ENCODE assay signal across 14 cellular contexts in genomic region chr14:78319826-78320635, GRCh38.
DNase-seq lines count a peak whose midpoint lies in the region; ATAC-seq and TF ChIP-seq lines count a peak whose summit lies in the region.
"Had no signal": no experiment of that assay in that cellular context is flagged by ENCODE, and none has a peak within 500 bp of the region (broad histone marks: within the 10 kb centered on the region; RNA-seq: fewer than 3 reads in every experiment).

No MANE protein-coding gene starts in this region.

- no peaks in the 10 kb centered on the region for H3K36me3 ChIP-seq in right lobe of liver

- H3K27me3 Mint-ChIP-seq in endothelial cell (ENCODE audit: unreplicated experiment) = no peaks in the 10 kb centered on the region

- 12% methylated on average over 12 of the region's 12 CpGs for WGBS in right lobe of liver (ENCODE audit: insufficient coverage, low coverage, low lambda C conversion rate, missing lambda C conversion rate)

- no peak overlapping the region for H3K27ac ChIP-seq in right lobe of liver

- H3K27ac Mint-ChIP-seq in endothelial cell (ENCODE audit: unreplicated experiment) = peak overlapping the region; percentile 10
- H3K27ac Mint-ChIP-seq: mesothelial cell of epicardium, WTC11 had no signal

- peaks cover 8% of the 10 kb centered on the region for H3K4me1 Mint-ChIP-seq in endothelial cell (ENCODE audit: unreplicated experiment)

- peak; percentile 93 for DNase-seq in DMS79 (lab: John Stamatoyannopoulos, UW)
- peak; percentile 54 for DNase-seq in NCI-H1694 treated with DMSO at 0.1 percent for 48 hours (lab: John Stamatoyannopoulos, UW)
- DNase-seq in NCI-H524 (lab: John Stamatoyannopoulos, UW) = peak; percentile 85 to 96
- no peak for DNase-seq in endothelial cell (ENCODE audit: low spot score)
- no peak for DNase-seq in GM20000 (ENCODE audit: low spot score)
- DNase-seq in SIG-M5 (lab: John Stamatoyannopoulos, UW) = no peak
- DNase-seq in SW480 (ENCODE audit: low spot score) = no peak
- no peak for DNase-seq in right lobe of liver
- DNase-seq: activated effector memory CD4-positive, alpha-beta T cell treated with anti-CD3 and anti-CD28 coated beads, Interleukin-2, amount 50 U/mL, for 16 hours; anterior cingulate cortex; stimulated activated naive CD8-positive, alpha-beta T cell treated with anti-CD3 and anti-CD28 coated beads, Interleukin-15, Interleukin-2, amounts not matched to agents 100 U/mL and 50 U/mL, for 24 hours had no signal

- H3K27me3 ChIP-seq in right lobe of liver = no peaks in the 10 kb centered on the region

- H3K36me3 Mint-ChIP-seq in endothelial cell (ENCODE audit: low read depth, unreplicated experiment) = no peaks in the 10 kb centered on the region
- H3K36me3 Mint-ChIP-seq: mesothelial cell of epicardium, WTC11 had no signal

- no peak overlapping the region for H3K4me3 ChIP-seq in right lobe of liver
- H3K4me3 ChIP-seq: smooth muscle cell had no signal

- no peaks in the 10 kb centered on the region for H3K9me3 Mint-ChIP-seq in endothelial cell (ENCODE audit: unreplicated experiment)
- H3K9me3 Mint-ChIP-seq: mesothelial cell of epicardium, WTC11 had no signal

- intact Hi-C loops in right lobe of liver (cut with DNase I) = no loop called here

- H3K4me1 ChIP-seq in right lobe of liver = no peaks in the 10 kb centered on the region

- no peak for ATAC-seq in right lobe of liver
- ATAC-seq: stimulated activated naive CD8-positive, alpha-beta T cell treated with anti-CD3 and anti-CD28 coated beads, Interleukin-15, Interleukin-2, amounts not matched to agents 100 U/mL and 50 U/mL, for 24 hours; WTC11 had no signal

- TF ChIP-seq POLR2A in right lobe of liver (IDR thresholded peaks at IDR 0.05) = no peak

- TF ChIP-seq CTCF in endothelial cell (IDR thresholded peaks at IDR 0.05; ENCODE audit: unreplicated experiment) (no peak), GM20000 (IDR thresholded peaks at IDR 0.05; ENCODE audit: extremely low read depth, missing control alignments) (no peak), right lobe of liver (IDR thresholded peaks at IDR 0.05) (no peak)

- no peaks in the 10 kb centered on the region for H3K9me3 ChIP-seq in right lobe of liver

- no peak overlapping the region for H3K4me3 Mint-ChIP-seq in endothelial cell (ENCODE audit: unreplicated experiment)
- H3K4me3 Mint-ChIP-seq: mesothelial cell of epicardium, WTC11 had no signal

Comparison
In these comparisons a context has a peak if more than half of its experiments do, and no peak if none do; other contexts are left out.
1. DNase-seq: peak in DMS79 (single experiment), NCI-H1694 treated with DMSO at 0.1 percent for 48 hours (single experiment) and NCI-H524 (2 of 2); none in endothelial cell (single experiment), GM20000 (single experiment), SIG-M5 (single experiment), SW480 (single experiment) and right lobe of liver (0 of 3).